18 cellular contexts compared by ENCODE assay signal in genomic region chr10:114816308-114816707, GRCh38.
"Had no signal": no experiment of that assay in that cellular context is flagged by ENCODE, and none has a peak within 500 bp of the region (broad histone marks: within the 10 kb centered on the region; RNA-seq: fewer than 3 reads in every experiment).

No MANE protein-coding gene starts in this region.

- DNase-seq: effector memory CD4-positive, alpha-beta T cell; gastrocnemius medialis; heart right ventricle; islet precursor cell; left cardiac atrium; left ventricle myocardium inferior; lower lobe of right lung; naive B cell; sigmoid colon; stimulated activated CD4-positive, alpha-beta T cell treated with anti-CD3 and anti-CD28 coated beads, Interleukin-2, amount 100 ng/mL, for 24 hours; stimulated activated CD4-positive, alpha-beta T cell treated with anti-CD3 and anti-CD28 coated beads, Interleukin-4, amount 100 ng/mL, for 4 hours; stimulated activated naive B cell treated with anti-CD40 and anti-IgM and Interleukin-4, amounts not matched to agents 10 μg/mL and 1 μg/mL and 100 μg/mL, for 72 hours; stimulated activated naive CD8-positive, alpha-beta T cell treated with anti-CD3 and anti-CD28 coated beads, Interleukin-15, amount 100 ng/mL, for 72 hours; testis had no signal

- H3K4me1 ChIP-seq: gastrocnemius medialis, left ventricle myocardium inferior, testis had no signal

- H3K27ac ChIP-seq: epithelial cell of prostate, esophagus muscularis mucosa, gastrocnemius medialis, left ventricle myocardium inferior, lower lobe of right lung, sigmoid colon, skin epidermis, testis, tibial nerve had no signal

- H3K4me3 ChIP-seq: esophagus muscularis mucosa, gastrocnemius medialis, heart right ventricle, left ventricle myocardium inferior, lower lobe of right lung, sigmoid colon, skin epidermis, testis, tibial nerve had no signal

- H3K9me3 ChIP-seq: esophagus muscularis mucosa, gastrocnemius medialis, heart right ventricle, left ventricle myocardium inferior, lower lobe of right lung, sigmoid colon, testis, tibial nerve had no signal

- H3K27me3 ChIP-seq: esophagus muscularis mucosa, gastrocnemius medialis, heart right ventricle, sigmoid colon, testis, tibial nerve had no signal

- ATAC-seq: gastrocnemius medialis; heart right ventricle; left cardiac atrium; lower lobe of right lung; stimulated activated naive B cell treated with anti-CD40 and anti-IgM and Interleukin-4, amounts not matched to agents 10 μg/mL and 1 μg/mL and 100 μg/mL, for 72 hours; stimulated activated naive CD8-positive, alpha-beta T cell treated with anti-CD3 and anti-CD28 coated beads, Interleukin-15, amount 100 ng/mL, for 72 hours had no signal

- H3K36me3 ChIP-seq: esophagus muscularis mucosa, gastrocnemius medialis, heart right ventricle, left ventricle myocardium inferior, lower lobe of right lung, sigmoid colon, tibial nerve had no signal
